Comparison of ENCODE assay signal across 29 cellular contexts in the genomic region with DNA sequence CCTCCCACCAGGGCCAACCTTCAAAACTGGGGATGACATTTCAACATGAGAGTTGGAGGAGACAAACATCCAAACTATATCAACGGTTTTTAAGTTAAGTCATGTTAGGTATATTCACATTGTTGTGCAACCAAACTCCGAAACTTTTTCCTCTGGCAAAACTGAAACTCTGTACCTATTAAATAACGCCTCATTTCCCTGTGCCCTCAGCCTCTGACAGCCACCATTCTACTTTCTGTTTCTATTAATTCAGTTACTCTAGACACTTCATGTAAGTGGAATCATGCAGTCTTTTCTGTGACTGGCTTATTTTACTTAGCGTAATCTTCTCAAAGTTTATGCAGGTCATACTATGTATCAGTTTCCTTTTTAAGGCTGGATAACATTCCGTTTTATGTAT.
"Had no signal": no experiment of that assay in that cellular context is flagged by ENCODE, and none has a peak within 500 bp of the region (broad histone marks: within the 10 kb centered on the region; RNA-seq: fewer than 3 reads in every experiment).

No MANE protein-coding gene starts in this region.

- H3K4me3 ChIP-seq: MG63, PC-9, SJCRH30, SK-N-MC had no signal

- H2AFZ ChIP-seq: PC-9 had no signal

- ATAC-seq: Panc1, Right ventricle myocardium inferior, SK-N-SH treated with all-trans-retinoic acid at 6 μM for 48 hours, T-cell had no signal

- H3K4me2 ChIP-seq: PC-9 had no signal

- H3K4me1 Mint-ChIP-seq: T-cell had no signal

- DNase-seq: Kasumi-1, MG63, NCI-H1092, NCI-H1105, NCI-H1417 treated with DMSO at 0.1 percent for 48 hours, NCI-H1436 treated with DMSO at 0.1 percent for 48 hours, NCI-H1694 treated with DMSO at 0.1 percent for 48 hours, NCI-H187 treated with DMSO at 0.1 percent for 48 hours, NCI-H2029, NCI-H2081, NCI-H2107, NCI-H2171, NCI-H226, NCI-H446 treated with DMSO at 0.1 percent for 48 hours, NCI-H510A, NCI-H524, NCI-H69, NCI-H748 treated with DMSO at 0.1 percent for 48 hours, NCI-H82, PC-9, SHP77, SIG-M5, SJCRH30, T-cell had no signal

- H3K9me3 ChIP-seq: MG63, SJCRH30 had no signal

- H3K9me3 Mint-ChIP-seq: T-cell had no signal

- H3K27ac Mint-ChIP-seq: T-cell had no signal

- H3K4me1 ChIP-seq: SJCRH30 had no signal

- H3K27me3 ChIP-seq: MG63, SJCRH30 had no signal

- H3K36me3 ChIP-seq: MG63 had no signal

- H3K27ac ChIP-seq: PC-9, RWPE1, SJCRH30, SK-N-MC had no signal

- H3K4me3 Mint-ChIP-seq: T-cell had no signal

- H3K27me3 Mint-ChIP-seq: T-cell had no signal
